In the genomic region with DNA sequence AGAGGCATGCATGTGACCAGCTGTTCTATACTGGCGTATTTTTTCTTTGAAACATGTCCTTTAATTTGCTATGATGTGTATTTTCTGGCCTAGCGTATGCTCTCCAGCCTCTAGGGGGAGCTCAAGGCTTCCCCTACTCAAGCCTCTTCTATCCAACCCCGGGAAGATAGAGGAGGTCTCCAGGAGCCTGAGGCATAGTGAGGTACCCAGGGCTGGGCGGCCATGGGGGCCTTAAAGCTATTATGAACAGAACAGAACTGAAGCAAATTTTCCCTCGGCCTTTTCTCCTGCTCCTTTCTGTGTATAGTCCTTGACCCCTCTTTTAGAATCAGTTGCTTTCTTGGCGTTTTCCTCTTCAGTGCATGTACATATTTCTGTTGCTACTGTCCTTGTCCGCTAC, we compare ENCODE assay signal across 8 cellular contexts.
DNase-seq lines count a peak whose midpoint lies in the region; ATAC-seq and TF ChIP-seq lines count a peak whose summit lies in the region.

No MANE protein-coding gene starts in this region.

- peak; percentile 53 for DNase-seq in activated CD8-positive, alpha-beta memory T cell treated with anti-CD3 and anti-CD28 coated beads, Interleukin-2, amount 50 U/mL, for 48 hours
- no peak for DNase-seq in activated CD8-positive, alpha-beta memory T cell treated with anti-CD3 and anti-CD28 coated beads, Interleukin-2, amount 50 U/mL, for 4 hours
- peak; percentile 67 for DNase-seq in Jurkat, Clone E6-1 (ENCODE audit: low read depth, low spot score)
- DNase-seq in SHP77 (lab: John Stamatoyannopoulos, UW) (peak; percentile 42 to 51), epithelial cell of esophagus (ENCODE audit: low read depth) (peak; percentile 73), mucosa of descending colon (peak in 2 of 3 donors; percentile 23 to 66)
- no peak for DNase-seq in effector CD8-positive, alpha-beta T cell (lab: John Stamatoyannopoulos, UW)

- intact Hi-C loops in mucosa of descending colon (cut with DNase I, micrococcal nuclease), result loop anchor here in 1 of 2 donors (10.0 kb wide), 1 partner anchor 535 kb away; no protein-coding TSS in a partner anchor

- H3K9me3 ChIP-seq in mucosa of descending colon, result no peaks in the 10 kb centered on the region

- ATAC-seq in mucosa of descending colon, result peak; percentile 72
- ATAC-seq in GM19397 (IDR thresholded peaks at IDR 0.05; ENCODE audit: unreplicated experiment), result no peak

- TF ChIP-seq CTCF in epithelial cell of esophagus (IDR thresholded peaks at IDR 0.05; ENCODE audit: insufficient read depth, low read depth, low read length, missing control alignments) (peak; percentile 97), mucosa of descending colon (IDR thresholded peaks at IDR 0.05) (no peak)

- H3K36me3 ChIP-seq in mucosa of descending colon (ENCODE audit: low read depth), result no peaks in the 10 kb centered on the region

- H3K4me1 ChIP-seq in mucosa of descending colon (ENCODE audit: low read depth), result no peaks in the 10 kb centered on the region

- H3K4me3 ChIP-seq in Jurkat, Clone E6-1 (ENCODE audit: low read length), result no peak overlapping the region
- no peak overlapping the region for H3K4me3 ChIP-seq in epithelial cell of esophagus (ENCODE audit: low read length)
- no peak overlapping the region for H3K4me3 ChIP-seq in mucosa of descending colon

Comparison
In these comparisons a context has a peak if more than half of its experiments do, and no peak if none do; other contexts are left out.
1. DNase-seq: peak in activated CD8-positive, alpha-beta memory T cell treated with anti-CD3 and anti-CD28 coated beads, Interleukin-2, amount 50 U/mL, for 48 hours (single experiment), Jurkat, Clone E6-1 (single experiment), SHP77 (2 of 2), epithelial cell of esophagus (single experiment) and mucosa of descending colon (2 of 3); none in activated CD8-positive, alpha-beta memory T cell treated with anti-CD3 and anti-CD28 coated beads, Interleukin-2, amount 50 U/mL, for 4 hours (single experiment) and effector CD8-positive, alpha-beta T cell (single experiment).